In genomic region chr17:41914358-41914766, GRCh38 we compare ENCODE assay signal across 14 cellular contexts. TPM values are rescaled to one million over a fixed set of nuclear protein-coding genes. Genes with fewer than 3 reads are reported as not detected.
DNase-seq lines count a peak whose midpoint lies in the region; ATAC-seq and TF ChIP-seq lines count a peak whose summit lies in the region.
"Had no signal": no experiment of that assay in that cellular context is flagged by ENCODE, and none has a peak within 500 bp of the region (broad histone marks: within the 10 kb centered on the region; RNA-seq: fewer than 3 reads in every experiment).

No MANE protein-coding gene starts in this region.

- H3K27ac ChIP-seq in testis, result no peak overlapping the region
- H3K27ac ChIP-seq: breast epithelium, SJSA1 had no signal

- H3K36me3 ChIP-seq in testis (ENCODE audit: low read depth, missing control alignments), result no peaks in the 10 kb centered on the region

- intact Hi-C loops in testis (cut with DNase I; ENCODE audit: low total_unique reads), result no loop called here

- H3K9me3 ChIP-seq in testis, result no peaks in the 10 kb centered on the region
- H3K9me3 ChIP-seq: breast epithelium had no signal

- H3K27me3 Mint-ChIP-seq in activated CD8-positive, alpha-beta memory T cell treated with anti-CD3 and anti-CD28 coated beads, Interleukin-2, amount 10 ng/mL, durations not matched to agents 7 days and 5 days, result no peaks in the 10 kb centered on the region
- no peaks in the 10 kb centered on the region for H3K27me3 Mint-ChIP-seq in chondrocyte (ENCODE audit: low read depth)
- no peaks in the 10 kb centered on the region for H3K27me3 Mint-ChIP-seq in memory B cell
- H3K27me3 Mint-ChIP-seq: activated CD4-positive, alpha-beta memory T cell treated with anti-CD3 and anti-CD28 coated beads, Interleukin-2, amount 10 ng/mL, durations not matched to agents 7 days and 5 days; stimulated activated memory B cell treated with anti-CD40 and anti-IgM and Interleukin-4, amounts not matched to agents 10 μg/mL and 1 μg/mL and 100 μg/mL, for 72 hours had no signal

- H3K27me3 ChIP-seq in testis, result no peaks in the 10 kb centered on the region
- H3K27me3 ChIP-seq: breast epithelium, SJSA1 had no signal

- DNase-seq in activated CD8-positive, alpha-beta memory T cell treated with anti-CD3 and anti-CD28 coated beads, Interleukin-2, amount 10 ng/mL, durations not matched to agents 7 days and 5 days, result no peak
- DNase-seq in activated CD8-positive, alpha-beta memory T cell treated with anti-CD3 and anti-CD28 coated beads for 24 hours, result no peak
- DNase-seq in chondrocyte (ENCODE audit: low spot score), result no peak
- DNase-seq in memory B cell (ENCODE audit: low spot score in 2 of 2), result no peak
- DNase-seq in testis, result peak; percentile 49
- no peak for DNase-seq in cerebellum (ENCODE audit: low spot score)
- no peak for DNase-seq in SIG-M5 treated with dmso at 0.1 percent for 504 hours (lab: John Stamatoyannopoulos, UW; ENCODE audit: unreplicated experiment)
- DNase-seq in NCI-H510A treated with DMSO at 0.1 percent for 48 hours (lab: John Stamatoyannopoulos, UW), result no peak
- DNase-seq: activated CD4-positive, alpha-beta memory T cell treated with anti-CD3 and anti-CD28 coated beads, Interleukin-2, amount 10 ng/mL, durations not matched to agents 7 days and 5 days; activated effector memory CD4-positive, alpha-beta T cell treated with Interleukin-2 at 50 U/mL for 16 hours; right cardiac atrium had no signal

- CTCF ChIA-PET in activated CD8-positive, alpha-beta memory T cell treated with anti-CD3 and anti-CD28 coated beads, Interleukin-2, amount 10 ng/mL, durations not matched to agents 7 days and 5 days (lab: Charles Lee), result no interaction called here

- TF ChIP-seq POLR2A in testis (IDR thresholded peaks at IDR 0.05), result no peak

- H3K9me3 Mint-ChIP-seq in activated CD8-positive, alpha-beta memory T cell treated with anti-CD3 and anti-CD28 coated beads, Interleukin-2, amount 10 ng/mL, durations not matched to agents 7 days and 5 days (ENCODE audit: low read depth), result no peaks in the 10 kb centered on the region
- H3K9me3 Mint-ChIP-seq in chondrocyte (ENCODE audit: low read depth), result no peaks in the 10 kb centered on the region
- H3K9me3 Mint-ChIP-seq in memory B cell, result no peaks in the 10 kb centered on the region
- H3K9me3 Mint-ChIP-seq: activated CD4-positive, alpha-beta memory T cell treated with anti-CD3 and anti-CD28 coated beads, Interleukin-2, amount 10 ng/mL, durations not matched to agents 7 days and 5 days; stimulated activated memory B cell treated with anti-CD40 and anti-IgM and Interleukin-4, amounts not matched to agents 10 μg/mL and 1 μg/mL and 100 μg/mL, for 72 hours had no signal

- no peak for ATAC-seq in activated CD8-positive, alpha-beta memory T cell treated with anti-CD3 and anti-CD28 coated beads, Interleukin-2, amount 10 ng/mL, durations not matched to agents 7 days and 5 days
- ATAC-seq in memory B cell (ENCODE audit: low read depth), result no peak
- ATAC-seq: right cardiac atrium; stimulated activated memory B cell treated with anti-CD40 and anti-IgM and Interleukin-4, amounts not matched to agents 10 μg/mL and 1 μg/mL and 100 μg/mL, for 72 hours had no signal

- WGBS in testis, 2 donors, result 56 to 60% methylated on average over 6 of the region's 6 CpGs

- H3K4me3 ChIP-seq in testis, result no peak overlapping the region
- H3K4me3 ChIP-seq: breast epithelium, SJSA1 had no signal

- no peak overlapping the region for H3K4me3 Mint-ChIP-seq in activated CD8-positive, alpha-beta memory T cell treated with anti-CD3 and anti-CD28 coated beads, Interleukin-2, amount 10 ng/mL, durations not matched to agents 7 days and 5 days
- H3K4me3 Mint-ChIP-seq in chondrocyte (ENCODE audit: unreplicated experiment) (no peak overlapping the region), memory B cell (no peak overlapping the region)
- H3K4me3 Mint-ChIP-seq: activated CD4-positive, alpha-beta memory T cell treated with anti-CD3 and anti-CD28 coated beads, Interleukin-2, amount 10 ng/mL, durations not matched to agents 7 days and 5 days; stimulated activated memory B cell treated with anti-CD40 and anti-IgM and Interleukin-4, amounts not matched to agents 10 μg/mL and 1 μg/mL and 100 μg/mL, for 72 hours had no signal

- H3K4me1 Mint-ChIP-seq in activated CD8-positive, alpha-beta memory T cell treated with anti-CD3 and anti-CD28 coated beads, Interleukin-2, amount 10 ng/mL, durations not matched to agents 7 days and 5 days, result peaks cover 34% of the 10 kb centered on the region
- H3K4me1 Mint-ChIP-seq in chondrocyte (ENCODE audit: low read depth) (peaks cover 64% of the 10 kb centered on the region), memory B cell (peaks cover 29% of the 10 kb centered on the region)

- peak overlapping the region; percentile 25 for H3K27ac Mint-ChIP-seq in activated CD8-positive, alpha-beta memory T cell treated with anti-CD3 and anti-CD28 coated beads, Interleukin-2, amount 10 ng/mL, durations not matched to agents 7 days and 5 days
- H3K27ac Mint-ChIP-seq in chondrocyte (ENCODE audit: unreplicated experiment) (peak overlapping the region; percentile 60), memory B cell (peak overlapping the region; percentile 50)
- H3K27ac Mint-ChIP-seq: activated CD4-positive, alpha-beta memory T cell treated with anti-CD3 and anti-CD28 coated beads, Interleukin-2, amount 10 ng/mL, durations not matched to agents 7 days and 5 days; stimulated activated memory B cell treated with anti-CD40 and anti-IgM and Interleukin-4, amounts not matched to agents 10 μg/mL and 1 μg/mL and 100 μg/mL, for 72 hours had no signal

- H3K36me3 Mint-ChIP-seq in activated CD8-positive, alpha-beta memory T cell treated with anti-CD3 and anti-CD28 coated beads, Interleukin-2, amount 10 ng/mL, durations not matched to agents 7 days and 5 days, result peaks cover 48% of the 10 kb centered on the region
- H3K36me3 Mint-ChIP-seq in chondrocyte (ENCODE audit: low read depth) (peaks cover 35% of the 10 kb centered on the region), memory B cell (peaks cover 19% of the 10 kb centered on the region)

- TF ChIP-seq CTCF in chondrocyte (IDR thresholded peaks at IDR 0.05) (no peak), testis (IDR thresholded peaks at IDR 0.05) (no peak)

- H3K4me1 ChIP-seq in testis, result peaks cover 11% of the 10 kb centered on the region

RNA-seq across cellular contexts. Expression of gene ACLY, which starts 4.4 kb away (rescaled TPM):
- total RNA-seq in activated CD8-positive, alpha-beta memory T cell treated with anti-CD3 and anti-CD28 coated beads, Interleukin-2, amount 10 ng/mL, durations not matched to agents 7 days and 5 days, result 100 to 1,000 TPM; 186 to 220 TPM
- total RNA-seq in chondrocyte (181 to 189 TPM (median 187 TPM) in 3 replicates), testis (10 to 100 TPM; 68.4 to 86.0 TPM), cerebellum (91.7 TPM)
- polyA plus RNA-seq in testis (ENCODE audit: insufficient read depth, low read depth, low replicate concordance), result 83.0 TPM

RNA-seq across cellular contexts. Expression of gene ODAD4, which starts 16.1 kb away (rescaled TPM):
- total RNA-seq in activated CD8-positive, alpha-beta memory T cell treated with anti-CD3 and anti-CD28 coated beads, Interleukin-2, amount 10 ng/mL, durations not matched to agents 7 days and 5 days, result 1 to 10 TPM in 1 of 2 experiments, under 1 TPM in 1; 0.49 to 1.1 TPM
- total RNA-seq in chondrocyte (0.70 to 0.99 TPM (median 0.77 TPM) in 3 replicates), testis (10 to 100 TPM; 22.3 to 26.0 TPM), cerebellum (3.7 TPM)
- polyA plus RNA-seq in testis (ENCODE audit: insufficient read depth, low read depth, low replicate concordance), result 53.7 TPM
- total RNA-seq: SJSA1 had no signal

RNA-seq across cellular contexts. Expression of gene KLHL11, which starts 49.1 kb away (rescaled TPM):
- total RNA-seq in activated CD8-positive, alpha-beta memory T cell treated with anti-CD3 and anti-CD28 coated beads, Interleukin-2, amount 10 ng/mL, durations not matched to agents 7 days and 5 days, result 10 to 100 TPM; 14.4 to 16.4 TPM
- total RNA-seq in chondrocyte, result 12.9 to 15.3 TPM (median 14.6 TPM) in 3 replicates
- total RNA-seq in testis, result 10 to 100 TPM; 61.3 to 70.2 TPM
- polyA plus RNA-seq in testis (ENCODE audit: insufficient read depth, low read depth, low replicate concordance), result 28.2 TPM
- total RNA-seq in cerebellum, result 55.2 TPM

RNA-seq across cellular contexts. Expression of gene CNP, which starts 52.2 kb away (rescaled TPM):
- 100 to 1,000 TPM in 1 of 2 experiments, 10 to 100 TPM in 1; 98.1 to 112 TPM for total RNA-seq in activated CD8-positive, alpha-beta memory T cell treated with anti-CD3 and anti-CD28 coated beads, Interleukin-2, amount 10 ng/mL, durations not matched to agents 7 days and 5 days
- total RNA-seq in chondrocyte, result 78.3 to 86.0 TPM (median 79.4 TPM) in 3 replicates
- 10 to 100 TPM; 74.3 to 89.7 TPM for total RNA-seq in testis
- polyA plus RNA-seq in testis (ENCODE audit: insufficient read depth, low read depth, low replicate concordance), result 40.8 TPM
- 27.5 TPM for total RNA-seq in cerebellum
